In genomic region chr2:212005077-212005671, GRCh38 we compare ENCODE assay signal across 9 cellular contexts.
DNase-seq lines count a peak whose midpoint lies in the region; ATAC-seq and TF ChIP-seq lines count a peak whose summit lies in the region.
"Had no signal": no experiment of that assay in that cellular context is flagged by ENCODE, and none has a peak within 500 bp of the region (broad histone marks: within the 10 kb centered on the region; RNA-seq: fewer than 3 reads in every experiment).

No MANE protein-coding gene starts in this region.

- H3K9me2 ChIP-seq in OCI-LY1 (ENCODE audit: low read depth, low read length): no peaks in the 10 kb centered on the region

- no peak overlapping the region for H3K4me3 Mint-ChIP-seq in activated naive CD8-positive, alpha-beta T cell treated with anti-CD3 and anti-CD28 coated beads for 36 hours

- H3K9me3 Mint-ChIP-seq in activated naive CD8-positive, alpha-beta T cell treated with anti-CD3 and anti-CD28 coated beads for 36 hours: no peaks in the 10 kb centered on the region

- H3K4me1 ChIP-seq in OCI-LY1 (ENCODE audit: insufficient read depth, low read length, severe bottlenecking): peaks cover 18% of the 10 kb centered on the region
- H3K4me1 ChIP-seq in fibroblast of lung (ENCODE audit: control insufficient read depth, extremely low read depth, insufficient read depth, low read length): no peaks in the 10 kb centered on the region

- peak; percentile 13 for DNase-seq in COLO829 (ENCODE audit: low spot score)
- peak; percentile 22 to 30 for DNase-seq in fibroblast of lung (ENCODE audit: low read depth in 2 of 2)
- DNase-seq in putamen (ENCODE audit: low spot score): peak; percentile 12
- no peak for DNase-seq in activated naive CD8-positive, alpha-beta T cell treated with anti-CD3 and anti-CD28 coated beads for 36 hours
- no peak for DNase-seq in stimulated activated CD4-positive, alpha-beta T cell treated with anti-CD3 and anti-CD28 coated beads, Interleukin-4, amount 100 ng/mL, for 24 hours

- peak; percentile 88 for TF ChIP-seq CTCF in OCI-LY1 (IDR thresholded peaks at IDR 0.05; ENCODE audit: low read length)
- peak; percentile 57 to 65 for TF ChIP-seq CTCF in fibroblast of lung (conservative IDR thresholded peaks at IDR 0.05 in 1 of 2, IDR thresholded peaks at IDR 0.05 in 1 of 2; ENCODE audit: low read depth in 1 of 2, low read length in 2 of 2)

- ATAC-seq in GM18909 (IDR thresholded peaks at IDR 0.05; ENCODE audit: poor library complexity, unreplicated experiment) (peak; percentile 83), HG03175 (IDR thresholded peaks at IDR 0.05; ENCODE audit: unreplicated experiment) (peak; percentile 60)
- ATAC-seq: K562 had no signal

- no peak overlapping the region for H2AFZ ChIP-seq in OCI-LY1 (ENCODE audit: low read length)
- no peak overlapping the region for H2AFZ ChIP-seq in fibroblast of lung (ENCODE audit: low read length)

- no peak overlapping the region for H3K4me2 ChIP-seq in OCI-LY1 (ENCODE audit: low read length)
- no peak overlapping the region for H3K4me2 ChIP-seq in fibroblast of lung (ENCODE audit: extremely low read depth, insufficient read depth, low read length)

- H3K36me3 ChIP-seq in OCI-LY1 (ENCODE audit: insufficient read depth, low read length) (no peaks in the 10 kb centered on the region), fibroblast of lung (ENCODE audit: control insufficient read depth, insufficient read depth, low read length) (no peaks in the 10 kb centered on the region)

- H3K27ac Mint-ChIP-seq in activated naive CD8-positive, alpha-beta T cell treated with anti-CD3 and anti-CD28 coated beads for 36 hours: no peak overlapping the region

- H4K20me1 ChIP-seq in OCI-LY1 (ENCODE audit: insufficient read depth, low read length): no peaks in the 10 kb centered on the region
- no peaks in the 10 kb centered on the region for H4K20me1 ChIP-seq in fibroblast of lung (ENCODE audit: control insufficient read depth, extremely low read depth, insufficient read depth, low read length)

- H3K79me2 ChIP-seq in OCI-LY1 (ENCODE audit: insufficient read depth, low read length) (no peaks in the 10 kb centered on the region), fibroblast of lung (ENCODE audit: control insufficient read depth, insufficient read depth, low read length) (no peaks in the 10 kb centered on the region)

- no peaks in the 10 kb centered on the region for H3K9me3 ChIP-seq in OCI-LY1 (ENCODE audit: low read length)
- H3K9me3 ChIP-seq in fibroblast of lung (ENCODE audit: control insufficient read depth, insufficient read depth, low read depth, low read length): no peaks in the 10 kb centered on the region

- H3K27ac ChIP-seq in OCI-LY1 (ENCODE audit: low read depth, low read length, poor library complexity, severe bottlenecking): no peak overlapping the region
- no peak overlapping the region for H3K27ac ChIP-seq in fibroblast of lung (ENCODE audit: insufficient read depth, low read length)

- H3F3A ChIP-seq in OCI-LY1 (ENCODE audit: insufficient read depth, low read length): peaks cover 6% of the 10 kb centered on the region; the same call in 1 of the 2 replicates

- H3K27me3 ChIP-seq in OCI-LY1 (ENCODE audit: insufficient read depth, low read length) (no peaks in the 10 kb centered on the region), fibroblast of lung (ENCODE audit: control insufficient read depth, insufficient read depth, low read length) (no peaks in the 10 kb centered on the region)

- H3K4me3 ChIP-seq in OCI-LY1 (ENCODE audit: low read depth, low read length, poor library complexity, severe bottlenecking) (no peak overlapping the region), fibroblast of lung (replicated peaks in 1 of 4; ENCODE audit: control extremely low read depth in 1 of 4, insufficient read depth in 1 of 4, low read depth in 3 of 4, low read length in 4 of 4) (no peak overlapping the region)
- H3K4me3 ChIP-seq: K562 had no signal

- H3K27me3 Mint-ChIP-seq in activated naive CD8-positive, alpha-beta T cell treated with anti-CD3 and anti-CD28 coated beads for 36 hours: no peaks in the 10 kb centered on the region

- no peak overlapping the region for H3K9ac ChIP-seq in OCI-LY1 (ENCODE audit: low read length)
- no peak overlapping the region for H3K9ac ChIP-seq in fibroblast of lung (ENCODE audit: insufficient read depth, low read length)

- H3K4me1 Mint-ChIP-seq in activated naive CD8-positive, alpha-beta T cell treated with anti-CD3 and anti-CD28 coated beads for 36 hours: no peaks in the 10 kb centered on the region

- no peaks in the 10 kb centered on the region for H3K36me3 Mint-ChIP-seq in activated naive CD8-positive, alpha-beta T cell treated with anti-CD3 and anti-CD28 coated beads for 36 hours

Comparison
In these comparisons a context has a peak if more than half of its experiments do, and no peak if none do; other contexts are left out.
1. DNase-seq: peak in COLO829 (single experiment), fibroblast of lung (2 of 2) and putamen (single experiment); none in activated naive CD8-positive, alpha-beta T cell treated with anti-CD3 and anti-CD28 coated beads for 36 hours (single experiment) and stimulated activated CD4-positive, alpha-beta T cell treated with anti-CD3 and anti-CD28 coated beads, Interleukin-4, amount 100 ng/mL, for 24 hours (single experiment).